In the genomic region with DNA sequence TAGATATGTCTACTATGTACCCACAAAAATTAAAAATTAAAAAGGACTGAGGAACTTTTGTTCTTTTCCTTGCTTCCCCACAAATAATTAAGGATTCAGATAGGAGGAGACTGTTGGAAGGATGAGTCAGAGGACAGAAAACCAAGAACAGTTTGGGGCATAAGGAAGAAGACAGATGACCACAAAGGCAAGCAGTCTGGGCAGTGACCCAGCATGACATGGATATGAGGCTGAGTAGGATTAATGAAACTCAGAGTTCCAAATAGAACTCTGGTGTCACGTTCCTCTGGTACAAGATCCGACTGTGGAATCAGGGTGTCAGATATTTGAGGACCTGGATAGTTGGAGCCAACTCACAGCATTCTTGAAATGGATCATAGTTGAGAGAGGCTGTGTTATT, we compare ENCODE assay signal across 13 cellular contexts.
DNase-seq lines count a peak whose midpoint lies in the region; ATAC-seq and TF ChIP-seq lines count a peak whose summit lies in the region.
"Had no signal": no experiment of that assay in that cellular context is flagged by ENCODE, and none has a peak within 500 bp of the region (broad histone marks: within the 10 kb centered on the region; RNA-seq: fewer than 3 reads in every experiment).

No MANE protein-coding gene starts in this region.

- intact Hi-C loops in HCT116 (cut with micrococcal nuclease) (no loop called here), left ventricle myocardium superior (cut with micrococcal nuclease) (no loop called here), vagina (cut with DNase I) (loop anchor here (1.0 kb wide), 1 partner anchor 19 kb away; no protein-coding TSS in a partner anchor)

- in situ Hi-C loops in astrocyte of the cerebellum (cut with HindIII; ENCODE audit: low sequenced_read_pairs): no loop called here

- POLR2A ChIA-PET in HCT116 (lab: Charles Lee): no interaction called here

- H3K27me3 ChIP-seq in HCT116 (ENCODE audit: insufficient read depth, low read length): no peaks in the 10 kb centered on the region
- no peaks in the 10 kb centered on the region for H3K27me3 ChIP-seq in suprapubic skin
- no peaks in the 10 kb centered on the region for H3K27me3 ChIP-seq in vagina

- DNase-seq in HCT116 (ENCODE audit: low read depth, low spot score): no peak
- DNase-seq in astrocyte of the cerebellum (ENCODE audit: low read depth): peak; percentile 68
- peak; percentile 31 for DNase-seq in left ventricle myocardium superior
- peak in 1 of 2 donors; percentile 72 for DNase-seq in suprapubic skin (ENCODE audit: low spot score in 2 of 2)
- DNase-seq in vagina (ENCODE audit: extremely low spot score in 2 of 2): no peak
- no peak for DNase-seq in NCI-H2227 (lab: John Stamatoyannopoulos, UW; ENCODE audit: unreplicated experiment)
- DNase-seq: activated CD4-positive, alpha-beta T cell treated with anti-CD3 and anti-CD28 coated beads for 48 hours; activated naive CD4-positive, alpha-beta T cell treated with Interleukin-2 at 50 U/mL for 16 hours; DMS79 treated with DMSO at 0.1 percent for 48 hours; effector memory CD8-positive, alpha-beta T cell; NCI-H510A had no signal

- no peak overlapping the region for H3K4me2 ChIP-seq in HCT116 (ENCODE audit: low read length)

- no peak overlapping the region for H3K4me3 ChIP-seq in HCT116 (replicated peaks in 1 of 2; ENCODE audit: low read depth in 1 of 2, low read length in 2 of 2)
- no peak overlapping the region for H3K4me3 ChIP-seq in astrocyte of the cerebellum (ENCODE audit: low read depth, low read length)
- no peak overlapping the region for H3K4me3 ChIP-seq in suprapubic skin
- no peak overlapping the region for H3K4me3 ChIP-seq in vagina
- H3K4me3 ChIP-seq: prostate gland had no signal

- RAD21 ChIA-PET in HCT116 (lab: Charles Lee; ENCODE audit: low non-redundant PET in 1 of 2, low total read pairs in 2 of 2, uncharacterized antibody in 2 of 2, unreplicated experiment in 2 of 2): no interaction called here

- ATAC-seq in HCT116 (no peak), left ventricle myocardium superior (peak; percentile 77), GM21737 (IDR thresholded peaks at IDR 0.05; ENCODE audit: unreplicated experiment) (no peak)
- ATAC-seq: effector memory CD8-positive, alpha-beta T cell had no signal

- H3K9me3 ChIP-seq in HCT116 (ENCODE audit: control insufficient read depth in 1 of 2, insufficient read depth in 1 of 2, low read depth in 1 of 2, low read length in 2 of 2) (no peaks in the 10 kb centered on the region; a peak in 1 of 4 replicates), suprapubic skin (no peaks in the 10 kb centered on the region), vagina (no peaks in the 10 kb centered on the region)
- H3K9me3 ChIP-seq: prostate gland had no signal

- H3K9ac ChIP-seq in HCT116 (ENCODE audit: low read length): no peak overlapping the region

- no peak for TF ChIP-seq POLR2A in HCT116 (IDR thresholded peaks at IDR 0.05; ENCODE audit: borderline replicate concordance, extremely low read depth, insufficient read depth, insufficient read length)
- no peak for TF ChIP-seq POLR2A in suprapubic skin (IDR thresholded peaks at IDR 0.05)
- no peak for TF ChIP-seq POLR2A in vagina (IDR thresholded peaks at IDR 0.05)

- TF ChIP-seq CTCF in HCT116 (IDR thresholded peaks at IDR 0.05 in 2 of 3, conservative IDR thresholded peaks at IDR 0.05 in 1 of 3; ENCODE audit: borderline replicate concordance in 1 of 3, insufficient read depth in 1 of 3, low read depth in 2 of 3, low read length in 2 of 3) (no peak), astrocyte of the cerebellum (IDR thresholded peaks at IDR 0.05; ENCODE audit: low read depth, low read length, missing control alignments) (no peak), suprapubic skin (IDR thresholded peaks at IDR 0.05) (no peak), vagina (IDR thresholded peaks at IDR 0.05) (no peak)

- no peaks in the 10 kb centered on the region for H4K20me1 ChIP-seq in HCT116 (ENCODE audit: insufficient read depth)

- TF ChIP-seq RAD21 in HCT116 (IDR thresholded peaks at IDR 0.05; ENCODE audit: low read depth): no peak

- no peaks in the 10 kb centered on the region for H3K79me2 ChIP-seq in HCT116 (ENCODE audit: insufficient read depth, low read length)

- BruUV-seq in HCT116 (replicated peaks; lab: Mats Ljungman, UMichigan): no TSS peak

- no peak for TF ChIP-seq EP300 in suprapubic skin (IDR thresholded peaks at IDR 0.05)

- H3K36me3 ChIP-seq in HCT116 (ENCODE audit: control insufficient read depth in 1 of 2, insufficient read depth in 2 of 2, low read length in 2 of 2) (no peaks in the 10 kb centered on the region), suprapubic skin (no peaks in the 10 kb centered on the region), vagina (no peaks in the 10 kb centered on the region)
- H3K36me3 ChIP-seq: prostate gland had no signal

- 63% methylated on average over 2 of the region's 2 CpGs for WGBS in suprapubic skin

- no peaks in the 10 kb centered on the region; the same call in 1 of the 2 replicates for H3K9me2 ChIP-seq in HCT116 (ENCODE audit: insufficient read depth)

- H3K4me1 ChIP-seq in HCT116 (ENCODE audit: control insufficient read depth in 1 of 2, insufficient read depth in 2 of 2, low read length in 2 of 2) (no peaks in the 10 kb centered on the region), suprapubic skin (no peaks in the 10 kb centered on the region), vagina (no peaks in the 10 kb centered on the region)
- H3K4me1 ChIP-seq: prostate gland had no signal

- CTCF ChIA-PET in HCT116 (lab: Charles Lee): no interaction called here

- H2AFZ ChIP-seq in HCT116 (ENCODE audit: low read depth, low read length, poor library complexity, severe bottlenecking): no peak overlapping the region

- H3K27ac ChIP-seq in HCT116 (ENCODE audit: low read depth, low read length) (no peak overlapping the region), suprapubic skin (peak overlapping the region; percentile 55), vagina (no peak overlapping the region)
- H3K27ac ChIP-seq: prostate gland had no signal

TF ChIP-seq in HCT116, 20 proteins besides CTCF, POLR2A, EP300 and RAD21:
- TF ChIP-seq POLR2AphosphoS5 (IDR thresholded peaks at IDR 0.05; ENCODE audit: low read depth, low read length): no peak
- TF ChIP-seq JUND (IDR thresholded peaks at IDR 0.05): peak; percentile 25; the same call in 1 of the 2 replicates
- TF ChIP-seq YY1 (IDR thresholded peaks at IDR 0.05; ENCODE audit: extremely low read depth, insufficient replicate concordance, low read depth, low read length): no peak
- TF ChIP-seq ZNF274 (IDR thresholded peaks at IDR 0.05; ENCODE audit: low read depth, low read length): no peak
- no peak for TF ChIP-seq MAX (IDR thresholded peaks at IDR 0.05)

Comparison
In these comparisons a context has a peak if more than half of its experiments do, and no peak if none do; other contexts are left out.
1. DNase-seq: peak in astrocyte of the cerebellum (single experiment) and left ventricle myocardium superior (single experiment); none in HCT116 (single experiment), vagina (0 of 2) and NCI-H2227 (single experiment).